1 cellular context compared by ENCODE assay signal in the genomic region with DNA sequence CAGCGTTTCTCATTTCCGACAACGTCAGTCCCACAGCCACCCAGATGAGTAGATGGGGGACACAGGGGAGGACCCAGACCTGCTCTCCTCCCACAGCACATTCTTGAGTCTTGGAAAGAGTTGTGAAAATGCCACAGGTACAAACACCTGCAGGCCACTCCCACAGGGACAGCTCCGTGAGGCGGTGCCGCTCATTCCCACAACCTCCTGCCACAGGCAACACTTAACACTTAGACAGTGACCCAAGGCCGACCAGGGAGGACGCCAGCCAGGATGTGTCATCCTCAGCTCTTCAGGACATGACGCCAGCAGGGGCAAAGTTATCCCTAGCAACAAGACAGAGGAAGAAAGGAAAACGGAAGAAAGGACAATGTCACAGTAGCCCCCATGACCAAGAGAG.
TF ChIP-seq lines count a peak whose summit lies in the region.

No MANE protein-coding gene starts in this region.

TF ChIP-seq in HepG2, 621 proteins besides CTCF, POLR2A, EP300 and RAD21:
- TF ChIP-seq SNAPC2 (CRISPR knock-in tag; IDR thresholded peaks at IDR 0.05): no peak
- no peak for TF ChIP-seq AGO2 (optimal IDR thresholded peaks at IDR 0.05; ENCODE audit: low read depth, low read length)
- TF ChIP-seq ZFAT (CRISPR knock-in tag; conservative IDR thresholded peaks at IDR 0.05): no peak
- no peak for TF ChIP-seq ARHGAP35 (CRISPR knock-in tag; IDR thresholded peaks at IDR 0.05; ENCODE audit: borderline replicate concordance)
- TF ChIP-seq, protein P1, sequence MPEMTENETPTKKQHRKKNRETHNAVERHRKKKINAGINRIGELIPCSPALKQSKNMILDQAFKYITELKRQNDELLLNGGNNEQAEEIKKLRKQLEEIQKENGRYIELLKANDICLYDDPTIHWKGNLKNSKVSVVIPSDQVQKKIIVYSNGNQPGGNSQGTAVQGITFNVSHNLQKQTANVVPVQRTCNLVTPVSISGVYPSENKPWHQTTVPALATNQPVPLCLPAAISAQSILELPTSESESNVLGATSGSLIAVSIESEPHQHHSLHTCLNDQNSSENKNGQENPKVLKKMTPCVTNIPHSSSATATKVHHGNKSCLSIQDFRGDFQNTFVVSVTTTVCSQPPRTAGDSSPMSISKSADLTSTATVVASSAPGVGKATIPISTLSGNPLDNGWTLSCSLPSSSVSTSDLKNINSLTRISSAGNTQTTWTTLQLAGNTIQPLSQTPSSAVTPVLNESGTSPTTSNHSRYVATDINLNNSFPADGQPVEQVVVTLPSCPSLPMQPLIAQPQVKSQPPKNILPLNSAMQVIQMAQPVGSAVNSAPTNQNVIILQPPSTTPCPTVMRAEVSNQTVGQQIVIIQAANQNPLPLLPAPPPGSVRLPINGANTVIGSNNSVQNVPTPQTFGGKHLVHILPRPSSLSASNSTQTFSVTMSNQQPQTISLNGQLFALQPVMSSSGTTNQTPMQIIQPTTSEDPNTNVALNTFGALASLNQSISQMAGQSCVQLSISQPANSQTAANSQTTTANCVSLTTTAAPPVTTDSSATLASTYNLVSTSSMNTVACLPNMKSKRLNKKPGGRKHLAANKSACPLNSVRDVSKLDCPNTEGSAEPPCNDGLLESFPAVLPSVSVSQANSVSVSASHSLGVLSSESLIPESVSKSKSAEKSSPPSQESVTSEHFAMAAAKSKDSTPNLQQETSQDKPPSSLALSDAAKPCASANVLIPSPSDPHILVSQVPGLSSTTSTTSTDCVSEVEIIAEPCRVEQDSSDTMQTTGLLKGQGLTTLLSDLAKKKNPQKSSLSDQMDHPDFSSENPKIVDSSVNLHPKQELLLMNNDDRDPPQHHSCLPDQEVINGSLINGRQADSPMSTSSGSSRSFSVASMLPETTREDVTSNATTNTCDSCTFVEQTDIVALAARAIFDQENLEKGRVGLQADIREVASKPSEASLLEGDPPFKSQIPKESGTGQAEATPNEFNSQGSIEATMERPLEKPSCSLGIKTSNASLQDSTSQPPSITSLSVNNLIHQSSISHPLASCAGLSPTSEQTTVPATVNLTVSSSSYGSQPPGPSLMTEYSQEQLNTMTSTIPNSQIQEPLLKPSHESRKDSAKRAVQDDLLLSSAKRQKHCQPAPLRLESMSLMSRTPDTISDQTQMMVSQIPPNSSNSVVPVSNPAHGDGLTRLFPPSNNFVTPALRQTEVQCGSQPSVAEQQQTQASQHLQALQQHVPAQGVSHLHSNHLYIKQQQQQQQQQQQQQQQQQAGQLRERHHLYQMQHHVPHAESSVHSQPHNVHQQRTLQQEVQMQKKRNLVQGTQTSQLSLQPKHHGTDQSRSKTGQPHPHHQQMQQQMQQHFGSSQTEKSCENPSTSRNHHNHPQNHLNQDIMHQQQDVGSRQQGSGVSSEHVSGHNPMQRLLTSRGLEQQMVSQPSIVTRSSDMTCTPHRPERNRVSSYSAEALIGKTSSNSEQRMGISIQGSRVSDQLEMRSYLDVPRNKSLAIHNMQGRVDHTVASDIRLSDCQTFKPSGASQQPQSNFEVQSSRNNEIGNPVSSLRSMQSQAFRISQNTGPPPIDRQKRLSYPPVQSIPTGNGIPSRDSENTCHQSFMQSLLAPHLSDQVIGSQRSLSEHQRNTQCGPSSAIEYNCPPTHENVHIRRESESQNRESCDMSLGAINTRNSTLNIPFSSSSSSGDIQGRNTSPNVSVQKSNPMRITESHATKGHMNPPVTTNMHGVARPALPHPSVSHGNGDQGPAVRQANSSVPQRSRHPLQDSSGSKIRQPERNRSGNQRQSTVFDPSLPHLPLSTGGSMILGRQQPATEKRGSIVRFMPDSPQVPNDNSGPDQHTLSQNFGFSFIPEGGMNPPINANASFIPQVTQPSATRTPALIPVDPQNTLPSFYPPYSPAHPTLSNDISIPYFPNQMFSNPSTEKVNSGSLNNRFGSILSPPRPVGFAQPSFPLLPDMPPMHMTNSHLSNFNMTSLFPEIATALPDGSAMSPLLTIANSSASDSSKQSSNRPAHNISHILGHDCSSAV (CRISPR knock-in tag; IDR thresholded peaks at IDR 0.05; ENCODE audit: borderline replicate concordance): no peak
- TF ChIP-seq GFI1 (CRISPR knock-in tag; IDR thresholded peaks at IDR 0.05; ENCODE audit: borderline replicate concordance): no peak
